In the genomic region with DNA sequence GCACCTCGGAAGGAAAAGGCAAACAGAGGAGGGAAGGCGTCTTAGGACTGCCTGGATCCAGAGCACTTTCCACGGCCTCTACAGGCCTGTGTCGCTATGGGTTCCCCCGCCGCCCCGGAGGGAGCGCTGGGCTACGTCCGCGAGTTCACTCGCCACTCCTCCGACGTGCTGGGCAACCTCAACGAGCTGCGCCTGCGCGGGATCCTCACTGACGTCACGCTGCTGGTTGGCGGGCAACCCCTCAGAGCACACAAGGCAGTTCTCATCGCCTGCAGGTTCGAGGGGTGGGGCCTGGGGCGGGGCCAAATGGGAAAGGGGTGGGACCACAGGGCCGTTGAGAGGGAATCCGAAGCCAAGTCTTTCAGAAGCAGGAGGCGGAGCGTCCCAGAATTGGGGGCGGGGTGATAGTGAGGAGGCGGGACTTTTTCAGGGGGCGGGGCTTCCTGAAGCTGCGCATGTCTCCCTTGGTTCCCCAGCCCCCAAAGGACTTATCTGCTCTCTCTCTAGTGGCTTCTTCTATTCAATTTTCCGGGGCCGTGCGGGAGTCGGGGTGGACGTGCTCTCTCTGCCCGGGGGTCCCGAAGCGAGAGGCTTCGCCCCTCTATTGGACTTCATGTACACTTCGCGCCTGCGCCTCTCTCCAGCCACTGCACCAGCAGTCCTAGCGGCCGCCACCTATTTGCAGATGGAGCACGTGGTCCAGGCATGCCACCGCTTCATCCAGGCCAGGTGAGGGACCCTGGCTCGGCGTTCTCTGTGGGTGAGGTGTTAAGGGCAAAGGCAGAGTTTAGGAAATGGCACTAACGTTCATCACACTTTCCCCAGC, we compare ENCODE assay signal across 8 cellular contexts. TPM values are rescaled to one million over a fixed set of nuclear protein-coding genes. Genes with fewer than 3 reads are reported as not detected.
A peak's percentile ranks its signal among the peaks of the same experiment; 100 is the strongest.
DNase-seq lines count a peak whose midpoint lies in the region; ATAC-seq and TF ChIP-seq lines count a peak whose summit lies in the region.

No MANE protein-coding gene starts in this region.

- no peaks in the 10 kb centered on the region for H3K36me3 ChIP-seq in right lobe of liver

- 37% methylated on average over 20 of the region's 51 CpGs for WGBS in right lobe of liver (ENCODE audit: insufficient coverage, low coverage, low lambda C conversion rate, missing lambda C conversion rate)

- ATAC-seq in right lobe of liver, result peak; percentile 63 to 74 (median 72)
- no peak for ATAC-seq in HG02759 (IDR thresholded peaks at IDR 0.05; ENCODE audit: unreplicated experiment)

- peak; percentile 57 for TF ChIP-seq POLR2A in right lobe of liver (IDR thresholded peaks at IDR 0.05)

- DNase-seq in GM10248 (ENCODE audit: extremely low spot score) (peak; percentile 97), NCI-H1930 (lab: John Stamatoyannopoulos, UW) (peak; percentile 89 to 94), right lobe of liver (peak; percentile 93 to 96 (median 95)), COR-L47 (lab: John Stamatoyannopoulos, UW) (no peak)
- peak; percentile 87 to 90 for DNase-seq in activated CD8-positive, alpha-beta memory T cell treated with anti-CD3 and anti-CD28 coated beads for 1 hour (ENCODE audit: extremely low read depth in 1 of 2, low read depth in 1 of 2)
- DNase-seq in effector CD8-positive, alpha-beta T cell (lab: John Stamatoyannopoulos, UW), result peak; percentile 95
- DNase-seq in stimulated activated CD4-positive, alpha-beta T cell treated with anti-CD3 and anti-CD28 coated beads, Interleukin-4, amount 100 ng/mL, for 1 hour, result peak; percentile 95

- TF ChIP-seq CTCF in GM10248 (IDR thresholded peaks at IDR 0.05; ENCODE audit: control extremely low read depth, extremely low read depth, low read depth, missing control alignments), result no peak
- TF ChIP-seq CTCF in right lobe of liver (IDR thresholded peaks at IDR 0.05), result no peak

- POLR2A ChIA-PET in GM10248 (lab: Yijun Ruan, JAX), result interaction anchor here (1.0 to 1.2 kb wide), 2 partner anchors 9 to 12 kb away, joined by 4 to 5 read pairs; partner anchors contain the start of gene SLC16A13

- H3K27me3 ChIP-seq in right lobe of liver, result no peaks in the 10 kb centered on the region

- peaks cover 0 to 10% (median 0%) of the 10 kb centered on the region in 4 donors for H3K4me1 ChIP-seq in right lobe of liver

- no peaks in the 10 kb centered on the region for H3K9me3 ChIP-seq in right lobe of liver

- intact Hi-C loops in right lobe of liver (cut with DNase I), result no loop called here

- CTCF ChIA-PET in GM10248 (lab: Yijun Ruan, JAX), result interaction anchor here (0.7 to 4.7 kb wide), 8 partner anchors 9 to 357 kb away, joined by 3 to 60 read pairs (median 12); partner anchors contain the start of gene SLC16A13

- peak overlapping the region; percentile 15 to 27 (median 25) for H3K4me3 ChIP-seq in right lobe of liver

- H3K27ac ChIP-seq in right lobe of liver, result peak overlapping the region; percentile 59 to 72 (median 72)

RNA-seq across cellular contexts. Expression of gene BCL6B, which starts 0.9 kb away (rescaled TPM):
- total RNA-seq in right lobe of liver, result 1 to 10 TPM in 5 of 6 experiments, under 1 TPM in 1; 0.71 to 3.5 (median 1.5) TPM

RNA-seq across cellular contexts. Expression of gene RNASEK, which starts 11.4 kb away (rescaled TPM):
- 100 to 1,000 TPM in 3 of 6 experiments, 10 to 100 TPM in 3; 72.5 to 141 (median 108) TPM for total RNA-seq in right lobe of liver

RNA-seq across cellular contexts. Expression of gene SLC16A13, which starts 12.0 kb away (rescaled TPM):
- 10 to 100 TPM; 14.7 to 66.4 (median 39.5) TPM for total RNA-seq in right lobe of liver

RNA-seq across cellular contexts. Expression of gene SLC16A11, which starts 20.1 kb away (rescaled TPM):
- 10 to 100 TPM in 1 of 6 experiments, 1 to 10 TPM in 4, under 1 TPM in 1; 0.84 to 10.2 (median 2.4) TPM for total RNA-seq in right lobe of liver

RNA-seq across cellular contexts. Expression of gene ALOX12, which starts 27.9 kb away (rescaled TPM):
- total RNA-seq in right lobe of liver, result under 1 TPM in 2 of 6 experiments, not detected in 4; 0.17 to 0.27 TPM
